Comparison of ENCODE assay signal across 18 cellular contexts in genomic region chr17:1797323-1797722, GRCh38. TPM values are rescaled to one million over a fixed set of nuclear protein-coding genes. Genes with fewer than 3 reads are reported as not detected.
A peak's percentile ranks its signal among the peaks of the same experiment; 100 is the strongest.
DNase-seq lines count a peak whose midpoint lies in the region; ATAC-seq and TF ChIP-seq lines count a peak whose summit lies in the region.
"Had no signal": no experiment of that assay in that cellular context is flagged by ENCODE, and none has a peak within 500 bp of the region (broad histone marks: within the 10 kb centered on the region; RNA-seq: fewer than 3 reads in every experiment).

No MANE protein-coding gene starts in this region.

- H3K27me3 Mint-ChIP-seq in brain = no peaks in the 10 kb centered on the region
- H3K27me3 Mint-ChIP-seq: activated CD4-positive, alpha-beta memory T cell treated with anti-CD3 and anti-CD28 coated beads, Interleukin-2, amount 10 ng/mL, durations not matched to agents 7 days and 5 days; IgD-negative memory B cell had no signal

- peaks cover 26% of the 10 kb centered on the region for H3K36me3 Mint-ChIP-seq in brain

- peak overlapping the region; percentile 45 for H3K27ac ChIP-seq in temporal lobe (ENCODE audit: low read depth, low read length)
- H3K27ac ChIP-seq: foreskin keratinocyte, SK-N-MC had no signal

- H3K9me3 Mint-ChIP-seq in brain = no peaks in the 10 kb centered on the region
- H3K9me3 Mint-ChIP-seq: activated CD4-positive, alpha-beta memory T cell treated with anti-CD3 and anti-CD28 coated beads, Interleukin-2, amount 10 ng/mL, durations not matched to agents 7 days and 5 days; IgD-negative memory B cell; neural crest cell had no signal

- peaks cover 22% of the 10 kb centered on the region for H3K4me1 Mint-ChIP-seq in brain
- H3K4me1 Mint-ChIP-seq: neural crest cell had no signal

- TF ChIP-seq CTCF in brain (conservative IDR thresholded peaks at IDR 0.05) = no peak

- intact Hi-C loops in left ventricle myocardium superior (cut with micrococcal nuclease) = no loop called here

- peak overlapping the region in 4 of 5 experiments; percentile 30 to 59 (median 48) for H3K4me3 Mint-ChIP-seq in brain
- H3K4me3 Mint-ChIP-seq: activated CD4-positive, alpha-beta memory T cell treated with anti-CD3 and anti-CD28 coated beads, Interleukin-2, amount 10 ng/mL, durations not matched to agents 7 days and 5 days; IgD-negative memory B cell; neural crest cell had no signal

- DNase-seq in NCI-H2171 (lab: John Stamatoyannopoulos, UW) (peak; percentile 57), left ventricle myocardium superior (peak; percentile 61), pons (ENCODE audit: low spot score) (no peak)
- DNase-seq: activated CD4-positive, alpha-beta memory T cell treated with anti-CD3 and anti-CD28 coated beads, Interleukin-2, amount 10 ng/mL, durations not matched to agents 7 days and 5 days; activated gamma-delta T cell; DMS79 treated with DMSO at 0.1 percent for 48 hours; foreskin keratinocyte; NCI-H1092 treated with DMSO at 0.1 percent for 48 hours; NCI-H510A; stimulated activated CD4-positive, alpha-beta T cell treated with anti-CD3 and anti-CD28 coated beads, Interleukin-2, amount 100 ng/mL, for 48 hours had no signal

- ATAC-seq in left ventricle myocardium superior = peak; percentile 86
- no peak for ATAC-seq in activated CD4-positive, CD25-positive, alpha-beta regulatory T cell treated with anti-CD3 and anti-CD28 coated beads, Interleukin-2, amount 50 U/mL, for 24 hours
- no peak for ATAC-seq in GM18858 (IDR thresholded peaks at IDR 0.05; ENCODE audit: unreplicated experiment)
- ATAC-seq: foreskin keratinocyte had no signal

- H3K27ac Mint-ChIP-seq in brain = peak overlapping the region; percentile 63 to 97 (median 83)
- H3K27ac Mint-ChIP-seq: activated CD4-positive, alpha-beta memory T cell treated with anti-CD3 and anti-CD28 coated beads, Interleukin-2, amount 10 ng/mL, durations not matched to agents 7 days and 5 days had no signal

RNA-seq across cellular contexts. Expression of gene SMYD4, which starts 32.4 kb away (rescaled TPM):
- 5.5 TPM for polyA plus RNA-seq in brain (ENCODE audit: insufficient read depth, low read depth, low replicate concordance)
- total RNA-seq in left ventricle myocardium superior (6.9 TPM), temporal lobe (8.4 TPM)

RNA-seq across cellular contexts. Expression of gene RPA1, which starts 32.5 kb away (rescaled TPM):
- 126 TPM for polyA plus RNA-seq in brain (ENCODE audit: insufficient read depth, low read depth, low replicate concordance)
- total RNA-seq in left ventricle myocardium superior (46.0 TPM), temporal lobe (18.2 TPM)

RNA-seq across cellular contexts. Expression of gene SERPINF1, which starts 35.5 kb away (rescaled TPM):
- 31.9 TPM for polyA plus RNA-seq in brain (ENCODE audit: insufficient read depth, low read depth, low replicate concordance)
- total RNA-seq in left ventricle myocardium superior = 146 TPM
- total RNA-seq in temporal lobe = 11.8 TPM
- total RNA-seq: activated CD4-positive, alpha-beta memory T cell treated with anti-CD3 and anti-CD28 coated beads, Interleukin-2, amount 10 ng/mL, durations not matched to agents 7 days and 5 days; lung microvascular endothelial cell had no signal

RNA-seq across cellular contexts. Expression of gene SERPINF2, which starts 54.7 kb away (rescaled TPM):
- 0.24 TPM for polyA plus RNA-seq in brain (ENCODE audit: insufficient read depth, low read depth, low replicate concordance)
- total RNA-seq in left ventricle myocardium superior (1.4 TPM), temporal lobe (not detected)
- total RNA-seq: lung microvascular endothelial cell had no signal

Comparison
In these comparisons a context has a peak if more than half of its experiments do, and no peak if none do; other contexts are left out.
1. RNA of gene SERPINF1, which starts 35.5 kb away (total RNA-seq): 146 TPM in left ventricle myocardium superior (single experiment); 11.8 TPM in temporal lobe (single experiment); every median in the first group is over 10 times any median in the second.